ENCODE assay signal across 21 cellular contexts in the genomic region with DNA sequence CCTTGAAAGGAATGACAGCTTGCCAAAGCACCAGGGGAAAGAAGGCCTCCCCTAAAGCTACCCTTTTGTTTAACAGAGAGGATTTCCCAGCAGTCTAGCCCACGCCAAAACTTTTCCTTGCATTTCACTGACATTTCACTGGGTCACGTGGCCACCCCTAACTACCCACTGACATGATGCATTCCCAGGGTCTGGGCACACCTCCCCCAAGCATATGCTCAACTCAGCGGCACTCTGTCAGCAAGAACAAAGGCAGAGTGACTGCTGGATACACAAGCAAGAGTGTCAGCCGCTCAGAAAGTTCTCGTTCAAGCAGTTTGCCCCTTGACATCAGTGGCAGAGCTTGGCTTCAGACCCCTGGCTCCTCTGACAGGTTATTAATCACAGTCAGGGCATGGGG. TPM values are rescaled to one million over a fixed set of nuclear protein-coding genes. Genes with fewer than 3 reads are reported as not detected.
DNase-seq lines count a peak whose midpoint lies in the region; ATAC-seq and TF ChIP-seq lines count a peak whose summit lies in the region.
"Had no signal": no experiment of that assay in that cellular context is flagged by ENCODE, and none has a peak within 500 bp of the region (broad histone marks: within the 10 kb centered on the region; RNA-seq: fewer than 3 reads in every experiment).

No MANE protein-coding gene starts in this region.

- H3K36me3 ChIP-seq in endodermal cell (ENCODE audit: control insufficient read depth, insufficient read depth, low read length): no peaks in the 10 kb centered on the region
- H3K36me3 ChIP-seq: BLaER1 treated with 17β-estradiol and CSF1 and Interleukin-3, amounts not matched to agents 10 nM and 100 nM had no signal

- TF ChIP-seq CTCF in WTC11 (IDR thresholded peaks at IDR 0.05) (no peak), endodermal cell (conservative IDR thresholded peaks at IDR 0.05) (no peak), nephron progenitor cell (IDR thresholded peaks at IDR 0.05) (no peak), osteocyte (IDR thresholded peaks at IDR 0.05) (no peak), dorsolateral prefrontal cortex (IDR thresholded peaks at IDR 0.05 in 54 of 56, conservative IDR thresholded peaks at IDR 0.05 in 2 of 56; ENCODE audit: low read depth in 1 of 56, partially characterized antibody in 56 of 56) (no peak)

- H3K4me1 ChIP-seq in endodermal cell (ENCODE audit: control insufficient read depth, insufficient read depth, low read length): no peaks in the 10 kb centered on the region

- H3K9me3 Mint-ChIP-seq in WTC11 (peaks cover 11% of the 10 kb centered on the region), endodermal cell (no peaks in the 10 kb centered on the region), nephron progenitor cell (peaks cover 3% of the 10 kb centered on the region), osteocyte (ENCODE audit: unreplicated experiment) (peaks cover 8% of the 10 kb centered on the region)

- WGBS in endodermal cell (ENCODE audit: insufficient coverage in 1 of 2, insufficient read length in 1 of 2), 2 experiments: 57 to 80% methylated on average over 3 to 4 of the region's 5 CpGs

- H3K27ac ChIP-seq in endodermal cell (ENCODE audit: low read depth, low read length) (peak overlapping the region; percentile 11), dorsolateral prefrontal cortex (no peak overlapping the region)
- H3K27ac ChIP-seq: BLaER1 treated with 17β-estradiol and CSF1 and Interleukin-3, amounts not matched to agents 10 nM and 100 nM; C4-2B had no signal

- no peak overlapping the region for H3K9ac ChIP-seq in endodermal cell (ENCODE audit: extremely low read depth, low read length, poor library complexity, severe bottlenecking)
- H3K9ac ChIP-seq: BLaER1 treated with 17β-estradiol and CSF1 and Interleukin-3, amounts not matched to agents 10 nM and 100 nM had no signal

- no peak overlapping the region for H3K27ac Mint-ChIP-seq in WTC11
- no peak overlapping the region for H3K27ac Mint-ChIP-seq in endodermal cell
- peak overlapping the region; percentile 54 for H3K27ac Mint-ChIP-seq in nephron progenitor cell
- no peak overlapping the region for H3K27ac Mint-ChIP-seq in osteocyte (ENCODE audit: unreplicated experiment)
- H3K27ac Mint-ChIP-seq: B cell; CD4-positive, alpha-beta T cell; CD8-positive, alpha-beta T cell had no signal

- no peaks in the 10 kb centered on the region for H3K27me3 ChIP-seq in endodermal cell (ENCODE audit: control insufficient read depth, insufficient read depth, low read length, poor library complexity, severe bottlenecking)
- H3K27me3 ChIP-seq in dorsolateral prefrontal cortex: peaks cover 0 to 7% (median 0%) of the 10 kb centered on the region in 45 donors

- no peak overlapping the region for H3K4me3 ChIP-seq in endodermal cell (ENCODE audit: low read length)
- H3K4me3 ChIP-seq in dorsolateral prefrontal cortex: no peak overlapping the region
- H3K4me3 ChIP-seq: BLaER1 treated with 17β-estradiol and CSF1 and Interleukin-3, amounts not matched to agents 10 nM and 100 nM had no signal

- POLR2A ChIA-PET in WTC11 (lab: Charles Lee): no interaction called here

- intact Hi-C loops in dorsolateral prefrontal cortex (cut with DNase I): no loop called here

- no peak for ATAC-seq in WTC11
- ATAC-seq: CD8-positive, alpha-beta T cell had no signal

- no peaks in the 10 kb centered on the region for H3K9me3 ChIP-seq in endodermal cell (ENCODE audit: control insufficient read depth, low read length)

- CTCF ChIA-PET in WTC11 (lab: Charles Lee): no interaction called here

- no peak for DNase-seq in WTC11 (ENCODE audit: low spot score)
- DNase-seq in endodermal cell: no peak
- DNase-seq in nephron progenitor cell: no peak
- peak; percentile 60 for DNase-seq in osteocyte (ENCODE audit: extremely low spot score, unreplicated experiment)
- DNase-seq in HCEC 1CT: no peak
- DNase-seq in dorsolateral prefrontal cortex: no peak
- no peak for DNase-seq in UCSD-AML1 (lab: John Stamatoyannopoulos, UW; ENCODE audit: unreplicated experiment)
- DNase-seq: 8988T; ACHN; Caco-2; Calu3; CD4-positive, alpha-beta T cell; CD8-positive, alpha-beta T cell; DMS79 treated with DMSO at 0.1 percent for 48 hours; GF-D8 had no signal

- H3K36me3 Mint-ChIP-seq in WTC11 (no peaks in the 10 kb centered on the region), endodermal cell (ENCODE audit: low read depth) (no peaks in the 10 kb centered on the region), nephron progenitor cell (ENCODE audit: low read depth) (no peaks in the 10 kb centered on the region), osteocyte (ENCODE audit: unreplicated experiment) (no peaks in the 10 kb centered on the region)
- H3K36me3 Mint-ChIP-seq: CD8-positive, alpha-beta T cell had no signal

- H3K4me1 Mint-ChIP-seq in WTC11: no peaks in the 10 kb centered on the region
- H3K4me1 Mint-ChIP-seq in endodermal cell: no peaks in the 10 kb centered on the region
- peaks cover 19% of the 10 kb centered on the region for H3K4me1 Mint-ChIP-seq in nephron progenitor cell
- H3K4me1 Mint-ChIP-seq in osteocyte (ENCODE audit: unreplicated experiment): no peaks in the 10 kb centered on the region
- H3K4me1 Mint-ChIP-seq: B cell had no signal

- H3K4me3 Mint-ChIP-seq in WTC11 (no peak overlapping the region), endodermal cell (no peak overlapping the region), nephron progenitor cell (no peak overlapping the region), osteocyte (ENCODE audit: unreplicated experiment) (no peak overlapping the region)
- H3K4me3 Mint-ChIP-seq: B cell; CD4-positive, alpha-beta T cell; CD8-positive, alpha-beta T cell had no signal

- H3K27me3 Mint-ChIP-seq in WTC11 (ENCODE audit: low read depth) (peaks cover 2% of the 10 kb centered on the region; the same call in 1 of the 2 replicates), endodermal cell (ENCODE audit: insufficient read depth) (peaks cover 24% of the 10 kb centered on the region), nephron progenitor cell (ENCODE audit: low read depth, poor library complexity) (peaks cover 8% of the 10 kb centered on the region), osteocyte (ENCODE audit: unreplicated experiment) (no peaks in the 10 kb centered on the region)
- H3K27me3 Mint-ChIP-seq: CD4-positive, alpha-beta T cell had no signal

TF ChIP-seq in WTC11, 78 proteins besides CTCF, POLR2A, EP300 and RAD21:
- TF ChIP-seq, protein P1, sequence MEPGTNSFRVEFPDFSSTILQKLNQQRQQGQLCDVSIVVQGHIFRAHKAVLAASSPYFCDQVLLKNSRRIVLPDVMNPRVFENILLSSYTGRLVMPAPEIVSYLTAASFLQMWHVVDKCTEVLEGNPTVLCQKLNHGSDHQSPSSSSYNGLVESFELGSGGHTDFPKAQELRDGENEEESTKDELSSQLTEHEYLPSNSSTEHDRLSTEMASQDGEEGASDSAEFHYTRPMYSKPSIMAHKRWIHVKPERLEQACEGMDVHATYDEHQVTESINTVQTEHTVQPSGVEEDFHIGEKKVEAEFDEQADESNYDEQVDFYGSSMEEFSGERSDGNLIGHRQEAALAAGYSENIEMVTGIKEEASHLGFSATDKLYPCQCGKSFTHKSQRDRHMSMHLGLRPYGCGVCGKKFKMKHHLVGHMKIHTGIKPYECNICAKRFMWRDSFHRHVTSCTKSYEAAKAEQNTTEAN (CRISPR knock-in tag; IDR thresholded peaks at IDR 0.05): no peak
- TF ChIP-seq, protein P2, sequence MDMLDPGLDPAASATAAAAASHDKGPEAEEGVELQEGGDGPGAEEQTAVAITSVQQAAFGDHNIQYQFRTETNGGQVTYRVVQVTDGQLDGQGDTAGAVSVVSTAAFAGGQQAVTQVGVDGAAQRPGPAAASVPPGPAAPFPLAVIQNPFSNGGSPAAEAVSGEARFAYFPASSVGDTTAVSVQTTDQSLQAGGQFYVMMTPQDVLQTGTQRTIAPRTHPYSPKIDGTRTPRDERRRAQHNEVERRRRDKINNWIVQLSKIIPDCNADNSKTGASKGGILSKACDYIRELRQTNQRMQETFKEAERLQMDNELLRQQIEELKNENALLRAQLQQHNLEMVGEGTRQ (CRISPR knock-in tag; IDR thresholded peaks at IDR 0.05): 0 out of 2 replicates have a peak, but pooled peaks have one; percentile 15

RNA-seq across cellular contexts. Expression of a gene that starts 34.2 kb away (rescaled TPM):
- total RNA-seq in WTC11 (2021) (0.11 to 0.39 TPM in 2 of 3 replicates, not detected in the other), endodermal cell (not detected), osteocyte (not detected in 2 replicates), dorsolateral prefrontal cortex (10 to 100 TPM in 6 of 120 experiments, 1 to 10 TPM in 59, under 1 TPM in 32, not detected in 23; 0.28 to 17.5 (median 1.4) TPM)
- not detected for polyA plus RNA-seq in endodermal cell (2013, experiment 1 of 2)
- not detected for polyA plus RNA-seq in endodermal cell (2013, experiment 2 of 2)
- total RNA-seq: A673; B cell; Calu3; CD8-positive, alpha-beta T cell had no signal
- polyA plus RNA-seq: AG04450, BJ had no signal
